23 cellular contexts compared by ENCODE assay signal in the genomic region with DNA sequence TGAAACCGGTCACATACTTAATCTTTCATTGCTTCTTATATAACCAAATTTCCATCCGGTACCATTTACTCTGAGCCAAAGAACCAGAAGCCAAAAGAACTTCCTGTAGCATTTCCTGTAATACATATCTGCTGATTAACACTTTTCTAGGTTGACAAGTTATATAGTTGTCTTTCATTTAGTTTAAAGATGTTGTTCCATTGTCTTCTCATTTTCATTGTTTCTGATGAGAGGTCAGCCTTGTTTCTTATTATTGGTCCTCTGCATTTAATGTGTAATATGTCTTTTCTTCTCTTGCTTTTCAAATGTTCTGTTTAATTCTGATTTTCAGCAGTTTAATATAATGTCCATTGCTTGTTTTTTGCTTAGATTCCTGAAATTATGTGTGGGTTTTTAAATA.
"Had no signal": no experiment of that assay in that cellular context is flagged by ENCODE, and none has a peak within 500 bp of the region (broad histone marks: within the 10 kb centered on the region; RNA-seq: fewer than 3 reads in every experiment).

No MANE protein-coding gene starts in this region.

- H3K27ac ChIP-seq: coronary artery, dorsolateral prefrontal cortex, esophagus muscularis mucosa, foreskin keratinocyte, gastroesophageal sphincter, heart left ventricle, hepatocyte, left lung, lower lobe of right lung had no signal

- H3K27me3 ChIP-seq: dorsolateral prefrontal cortex, esophagus muscularis mucosa, foreskin keratinocyte, gastroesophageal sphincter, heart left ventricle, hepatocyte, left lung had no signal

- H3K79me2 ChIP-seq: hepatocyte had no signal

- FAIRE-seq: colon, endothelial cell of umbilical vein, keratinocyte had no signal

- H3K4me1 ChIP-seq: foreskin keratinocyte, left lung, lower lobe of right lung had no signal

- H3K4me2 ChIP-seq: hepatocyte had no signal

- ATAC-seq: foreskin keratinocyte, gastroesophageal sphincter, heart left ventricle, left cardiac atrium, left lung, left ventricle myocardium superior, lower lobe of right lung, mucosa of descending colon had no signal

- H3K27me3 Mint-ChIP-seq: naive B cell had no signal

- H3K36me3 Mint-ChIP-seq: immature natural killer cell, mesothelial cell of epicardium had no signal

- H2AFZ ChIP-seq: hepatocyte had no signal

- H3K4me3 ChIP-seq: coronary artery, dorsolateral prefrontal cortex, esophagus muscularis mucosa, gastroesophageal sphincter, heart left ventricle, hepatocyte, left lung, lower lobe of right lung, mucosa of descending colon had no signal

- H3K4me1 Mint-ChIP-seq: immature natural killer cell, mesothelial cell of epicardium had no signal

- H3K27ac Mint-ChIP-seq: immature natural killer cell, mesothelial cell of epicardium, naive B cell had no signal

- H3K36me3 ChIP-seq: esophagus muscularis mucosa, gastroesophageal sphincter, heart left ventricle, left lung, lower lobe of right lung had no signal

- H3K9me3 ChIP-seq: esophagus muscularis mucosa, gastroesophageal sphincter, left lung, lower lobe of right lung, mucosa of descending colon had no signal

- H3K4me3 Mint-ChIP-seq: immature natural killer cell, mesothelial cell of epicardium, naive B cell had no signal

- DNase-seq: dermis blood vessel endothelial cell; dorsolateral prefrontal cortex; effector CD4-positive, alpha-beta T cell; effector memory CD4-positive, alpha-beta T cell; foreskin keratinocyte; heart left ventricle; hypothalamus; immature natural killer cell; left cardiac atrium; left lung; left ventricle myocardium superior; lower lobe of right lung; mesenchymal stem cell; mucosa of descending colon; naive B cell had no signal
